Comparison of ENCODE assay signal across 11 cellular contexts in the genomic region with DNA sequence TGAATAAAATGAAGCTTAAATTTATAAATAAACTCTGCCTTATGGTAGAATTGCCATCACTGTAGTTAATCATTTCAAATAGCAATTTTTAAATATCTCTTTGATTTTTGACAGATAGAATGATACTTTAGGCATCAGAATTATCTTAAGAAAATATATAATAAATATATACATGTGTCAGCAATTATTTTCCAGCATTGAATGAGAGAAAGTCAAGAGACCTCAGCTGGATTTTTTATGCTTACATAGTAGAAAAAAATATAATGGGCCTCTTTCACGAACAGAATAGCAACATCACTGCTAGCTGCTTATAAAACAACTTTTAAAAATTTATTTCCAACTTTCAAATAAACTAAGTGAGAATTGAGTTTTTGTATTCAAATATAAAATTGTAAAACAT.
"Had no signal": no experiment of that assay in that cellular context is flagged by ENCODE, and none has a peak within 500 bp of the region (broad histone marks: within the 10 kb centered on the region; RNA-seq: fewer than 3 reads in every experiment).

No MANE protein-coding gene starts in this region.

- H3K9me3 ChIP-seq: HAP-1 had no signal

- FAIRE-seq: H1, H54 had no signal

- H3K4me1 ChIP-seq: HAP-1 had no signal

- H3K9ac ChIP-seq: GM23248 had no signal

- DNase-seq: GM23248, GOT3, H7, H9, HCEC 1CT, HFFc6 had no signal

- ATAC-seq: GM23338, HCT116 had no signal

- H3K36me3 ChIP-seq: HAP-1 had no signal

- H3K4me3 Mint-ChIP-seq: GM23338, H9, HFFc6 had no signal

- H3K9me3 Mint-ChIP-seq: GM23338, HFFc6 had no signal

- H3K4me1 Mint-ChIP-seq: GM23338, H9 had no signal

- H3K27ac Mint-ChIP-seq: GM23338, H9, HFFc6 had no signal

- H3K4me2 ChIP-seq: GM23338 had no signal

- H2AFZ ChIP-seq: GM23248, GM23338 had no signal

- H3K27ac ChIP-seq: GM23248 had no signal

- H3K4me3 ChIP-seq: GM23248, GM23338, HAP-1 had no signal
